1 cellular context compared by ENCODE assay signal in the genomic region with DNA sequence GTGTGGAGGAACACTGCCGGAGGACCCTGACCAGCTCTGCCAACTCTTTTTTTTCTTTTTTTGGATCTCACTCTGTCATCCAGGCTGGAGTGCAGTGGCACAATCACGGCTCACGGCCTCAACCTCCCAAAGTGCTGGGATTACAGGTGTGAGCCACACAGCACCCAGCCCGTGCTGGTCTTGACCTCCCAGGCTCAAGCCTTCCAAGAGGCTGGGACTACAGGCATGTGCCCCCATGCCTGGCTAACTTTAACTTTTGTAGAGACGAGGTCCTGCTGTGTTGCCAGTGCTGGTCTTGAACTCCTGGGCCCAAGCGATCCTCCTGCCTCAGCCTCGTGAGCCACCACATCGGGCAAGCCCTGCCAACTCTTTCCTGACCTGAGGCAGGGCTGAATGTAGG.
TF ChIP-seq lines count a peak whose summit lies in the region.

No MANE protein-coding gene starts in this region.

TF ChIP-seq in WTC11, 78 proteins besides CTCF, POLR2A, EP300 and RAD21 (continued from another document):
- TF ChIP-seq FOXP4 (CRISPR knock-in tag; IDR thresholded peaks at IDR 0.05) (no peak), JUN (CRISPR knock-in tag; IDR thresholded peaks at IDR 0.05) (no peak), FOXP1 (CRISPR knock-in tag; IDR thresholded peaks at IDR 0.05; ENCODE audit: borderline replicate concordance) (no peak), TEAD1 (CRISPR knock-in tag; IDR thresholded peaks at IDR 0.05) (no peak), SP1 (CRISPR knock-in tag; conservative IDR thresholded peaks at IDR 0.05) (no peak), STAT6 (CRISPR knock-in tag; conservative IDR thresholded peaks at IDR 0.05; ENCODE audit: low read depth) (no peak)
